In the genomic region with DNA sequence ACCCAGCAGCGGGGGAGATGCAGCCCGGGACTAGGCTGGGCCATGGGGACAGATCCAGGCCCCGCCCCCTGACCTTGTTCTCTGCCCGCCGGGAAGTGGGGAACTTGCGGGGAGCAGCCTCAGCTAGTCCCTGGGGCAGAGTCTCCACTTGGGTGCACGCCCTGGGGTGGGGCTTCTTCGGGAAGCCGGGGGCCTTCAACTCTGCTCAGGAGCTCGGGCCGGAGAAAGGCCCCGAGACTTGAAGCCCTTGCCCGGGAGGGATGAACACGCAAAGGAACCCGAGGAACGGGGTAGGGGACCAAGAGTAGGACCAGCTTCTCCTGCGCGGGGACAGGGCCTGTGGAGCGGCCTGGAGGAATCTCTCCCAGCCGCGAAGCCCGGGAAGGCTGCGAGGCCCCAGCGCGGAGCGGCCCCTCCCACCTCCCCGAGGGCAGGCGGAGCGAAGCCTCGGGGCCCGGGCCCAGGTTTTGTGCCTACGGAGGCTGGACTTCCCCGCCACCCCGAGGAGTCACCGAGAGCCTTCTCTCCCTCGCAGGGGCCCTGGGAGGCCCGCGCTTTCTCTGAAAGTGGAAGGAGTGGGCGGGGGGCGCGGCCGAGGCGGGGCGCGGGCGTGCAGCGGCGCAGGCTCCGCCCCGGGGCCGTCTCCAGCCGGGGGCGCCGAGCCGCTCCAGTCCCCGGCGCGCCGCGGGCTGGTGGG, we compare ENCODE assay signal across 8 cellular contexts. TPM values are rescaled to one million over a fixed set of nuclear protein-coding genes. Genes with fewer than 3 reads are reported as not detected.
DNase-seq lines count a peak whose midpoint lies in the region; ATAC-seq, FAIRE-seq and TF ChIP-seq lines count a peak whose summit lies in the region.

ITPKA (plus strand) TSS at position 670 of the 697 bp plus-strand sequence. CDS start 54 bp downstream, outside the sequence.

- no peak for TF ChIP-seq CTCF in D721Med (IDR thresholded peaks at IDR 0.05; ENCODE audit: insufficient read depth, missing control alignments)
- TF ChIP-seq CTCF in ovary (IDR thresholded peaks at IDR 0.05), result no peak
- no peak for TF ChIP-seq CTCF in tibial nerve (IDR thresholded peaks at IDR 0.05)

- no peak within 1 kb of the TSS for H3K27ac ChIP-seq in ovary
- H3K27ac ChIP-seq in tibial nerve, result peak within 1 kb of the TSS in 2 of 4 donors; percentile 68 to 80

- FAIRE-seq in D721Med (lab: Jason Lieb, UNC) (no peak), HTR-8/SVneo (lab: Jason Lieb, UNC) (no peak), frontal cortex (lab: Jason Lieb, UNC) (no peak)

- TF ChIP-seq EP300 in ovary (IDR thresholded peaks at IDR 0.05) (no peak), tibial nerve (IDR thresholded peaks at IDR 0.05) (no peak)

- H3K9me3 ChIP-seq in ovary (no peaks in the 10 kb centered on the region), tibial nerve (no peaks in the 10 kb centered on the region)

- no peaks in the 10 kb centered on the region for H3K27me3 ChIP-seq in ovary
- H3K27me3 ChIP-seq in tibial nerve, result peaks cover 3 to 91% of the 10 kb centered on the region in 2 donors

- no peaks in the 10 kb centered on the region for H3K36me3 ChIP-seq in ovary
- H3K36me3 ChIP-seq in tibial nerve, result no peaks in the 10 kb centered on the region

- H3K4me1 ChIP-seq in ovary (ENCODE audit: insufficient read depth), result peaks cover 11% of the 10 kb centered on the region
- H3K4me1 ChIP-seq in tibial nerve, result peaks cover 0 to 35% (median 29%) of the 10 kb centered on the region in 4 donors

- intact Hi-C loops in ovary (cut with DNase I), result no loop called here

- TF ChIP-seq POLR2A in ovary (IDR thresholded peaks at IDR 0.05) (no peak), tibial nerve (IDR thresholded peaks at IDR 0.05) (no peak)

- H3K4me3 ChIP-seq in ovary (peak within 1 kb of the TSS; percentile 51), tibial nerve (peak within 1 kb of the TSS; percentile 49 to 76 (median 71))

- peak; percentile 62 for ATAC-seq in GM21381 (IDR thresholded peaks at IDR 0.05; ENCODE audit: unreplicated experiment)

- DNase-seq in D721Med (ENCODE audit: insufficient read length, low spot score), result peak; percentile 82
- DNase-seq in HTR-8/SVneo (ENCODE audit: insufficient read length, low spot score), result peak; percentile 80
- peak; percentile 66 to 72 for DNase-seq in SHP77 (lab: John Stamatoyannopoulos, UW)
- DNase-seq in activated gamma-delta T cell treated with Interleukin-2 at 50 U/mL for 16 hours, result peak; percentile 67
- DNase-seq in frontal cortex (ENCODE audit: low spot score in 2 of 2), result peak; percentile 77 to 82
- peak; percentile 57 to 72 (median 66) for DNase-seq in ovary
- peak; percentile 16 to 26 for DNase-seq in tibial nerve (ENCODE audit: low spot score in 2 of 2)

- 0 to 1% (median 0%) methylated on average over 36 to 60 of the region's 60 CpGs for WGBS in ovary, 3 donors
- 1% methylated on average over 25 to 28 of the region's 60 CpGs for WGBS in tibial nerve, 2 donors

RNA-seq across cellular contexts. Expression of gene ITPKA, which starts in this region (rescaled TPM):
- total RNA-seq in frontal cortex, result 1.6 TPM
- total RNA-seq in ovary, result under 1 TPM; 0.11 to 0.82 (median 0.51) TPM
- under 1 TPM; 0.15 to 0.33 TPM for polyA plus RNA-seq in ovary
- not detected for total RNA-seq in tibial nerve

Comparison
In these comparisons a context has a peak if more than half of its experiments do, and no peak if none do; other contexts are left out.
1. Peak in DNase-seq and H3K4me3 ChIP-seq in ovary; RNA of the gene not detected or under 1 TPM.
2. Peak in DNase-seq and H3K4me3 ChIP-seq in tibial nerve; RNA of the gene not detected or under 1 TPM.
3. DNase-seq: peak in every context shown above with its lines; median percentile 82 in D721Med; 80 in HTR-8/SVneo; 80 in frontal cortex; 69 in SHP77; 67 in activated gamma-delta T cell treated with Interleukin-2 at 50 U/mL for 16 hours; 66 in ovary; 21 in tibial nerve.